8 cellular contexts compared by ENCODE assay signal in the genomic region with DNA sequence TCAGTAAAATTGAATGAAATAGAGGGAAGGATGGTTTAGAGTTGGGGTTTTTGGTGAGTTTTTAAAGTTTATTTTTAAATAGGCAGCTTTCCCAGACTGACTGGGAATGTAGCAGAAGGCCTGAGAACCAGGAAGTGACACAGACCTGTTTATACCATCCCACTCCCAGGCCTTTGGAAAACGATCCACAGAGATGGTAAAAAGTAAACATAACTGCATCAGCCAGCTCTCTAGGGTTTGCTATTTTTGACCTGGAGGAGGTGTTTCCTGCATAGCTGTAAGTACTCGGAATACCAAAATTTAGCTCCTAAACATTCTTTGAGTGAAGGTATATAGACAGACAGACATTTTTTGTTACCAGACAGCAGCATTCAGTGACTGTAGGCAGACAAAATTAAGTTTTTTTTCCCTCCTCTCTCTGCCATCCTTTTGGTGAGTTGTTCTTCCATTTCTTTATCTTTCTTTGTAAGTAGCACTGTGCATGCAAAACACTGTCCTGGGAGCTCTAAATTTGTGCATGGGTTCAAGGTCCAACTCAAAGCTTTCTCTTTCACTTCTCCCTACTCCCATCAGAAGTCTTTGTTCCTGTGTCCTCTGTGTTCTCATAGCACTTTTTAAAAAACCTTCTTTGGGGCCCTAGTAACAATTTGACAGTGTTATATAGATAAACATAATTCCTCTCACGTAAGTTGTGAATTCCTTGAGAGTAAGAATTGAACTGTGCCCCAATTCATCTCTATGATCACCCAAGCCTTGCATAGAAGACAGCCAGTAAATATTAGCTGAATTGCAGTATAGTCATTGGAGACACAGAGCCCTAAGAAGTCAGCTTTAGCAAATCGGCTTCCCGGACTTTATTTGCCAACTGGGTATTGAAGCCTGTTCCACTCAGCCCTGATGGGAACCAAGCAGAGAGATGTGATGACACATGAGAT. TPM values are rescaled to one million over a fixed set of nuclear protein-coding genes. Genes with fewer than 3 reads are reported as not detected.
DNase-seq lines count a peak whose midpoint lies in the region; ATAC-seq, FAIRE-seq and TF ChIP-seq lines count a peak whose summit lies in the region.

No MANE protein-coding gene starts in this region.

- peak overlapping the region; percentile 65 for H3K27ac Mint-ChIP-seq in activated T-helper 1 cell treated with anti-CD3 and anti-CD28 coated beads, Interleukin-12 subunit alpha, Interleukin-12 subunit beta, Interleukin-2, Interleukin-4 antibody, amounts not matched to agents 30 ng/mL and 10 ng/mL and 1 ng/mL, durations not matched to agents 14 hours and 24 hours and 36 hours

- H3K27me3 ChIP-seq in transverse colon: no peaks in the 10 kb centered on the region

- intact Hi-C loops in activated T-helper 1 cell treated with anti-CD3 and anti-CD28 coated beads, Interleukin-12 subunit alpha, Interleukin-12 subunit beta, Interleukin-2, Interleukin-4 antibody, amounts not matched to agents 30 ng/mL and 10 ng/mL and 1 ng/mL, durations not matched to agents 14 hours and 24 hours and 36 hours (cut with micrococcal nuclease): loop anchor here (1.0 kb wide), 1 partner anchor 12 kb away; no protein-coding TSS in a partner anchor
- intact Hi-C loops in kidney (cut with DNase I) (no loop called here), transverse colon (cut with DNase I; ENCODE audit: low total_unique reads) (no loop called here)

- no peak for FAIRE-seq in kidney (lab: Jason Lieb, UNC)

- H3K36me3 ChIP-seq in kidney (ENCODE audit: control insufficient read depth in 1 of 2, insufficient read depth in 2 of 2, low read length in 2 of 2) (no peaks in the 10 kb centered on the region), transverse colon (no peaks in the 10 kb centered on the region)

- no peaks in the 10 kb centered on the region for H3K9me3 Mint-ChIP-seq in activated T-helper 1 cell treated with anti-CD3 and anti-CD28 coated beads, Interleukin-12 subunit alpha, Interleukin-12 subunit beta, Interleukin-2, Interleukin-4 antibody, amounts not matched to agents 30 ng/mL and 10 ng/mL and 1 ng/mL, durations not matched to agents 14 hours and 24 hours and 36 hours

- no peak for TF ChIP-seq CTCF in kidney (IDR thresholded peaks at IDR 0.05; ENCODE audit: borderline replicate concordance, extremely low read depth, insufficient read depth)
- no peak for TF ChIP-seq CTCF in transverse colon (IDR thresholded peaks at IDR 0.05)

- H3K9me3 ChIP-seq in kidney (ENCODE audit: control insufficient read depth in 1 of 2, low read length in 2 of 2): no peaks in the 10 kb centered on the region
- H3K9me3 ChIP-seq in transverse colon: no peaks in the 10 kb centered on the region

- H3K4me1 Mint-ChIP-seq in activated T-helper 1 cell treated with anti-CD3 and anti-CD28 coated beads, Interleukin-12 subunit alpha, Interleukin-12 subunit beta, Interleukin-2, Interleukin-4 antibody, amounts not matched to agents 30 ng/mL and 10 ng/mL and 1 ng/mL, durations not matched to agents 14 hours and 24 hours and 36 hours (ENCODE audit: low read depth): peaks cover 92% of the 10 kb centered on the region

- TF ChIP-seq POLR2A in transverse colon (IDR thresholded peaks at IDR 0.05): no peak

- no peak for TF ChIP-seq EP300 in transverse colon (IDR thresholded peaks at IDR 0.05; ENCODE audit: low read depth)

- peak overlapping the region; percentile 2 to 26 for H3K4me3 ChIP-seq in kidney (ENCODE audit: low read length in 2 of 2)
- H3K4me3 ChIP-seq in transverse colon: peak overlapping the region in 1 of 4 donors; percentile 6

- H3K27me3 Mint-ChIP-seq in activated T-helper 1 cell treated with anti-CD3 and anti-CD28 coated beads, Interleukin-12 subunit alpha, Interleukin-12 subunit beta, Interleukin-2, Interleukin-4 antibody, amounts not matched to agents 30 ng/mL and 10 ng/mL and 1 ng/mL, durations not matched to agents 14 hours and 24 hours and 36 hours (ENCODE audit: insufficient read depth): no peaks in the 10 kb centered on the region

- H3K4me3 Mint-ChIP-seq in activated T-helper 1 cell treated with anti-CD3 and anti-CD28 coated beads, Interleukin-12 subunit alpha, Interleukin-12 subunit beta, Interleukin-2, Interleukin-4 antibody, amounts not matched to agents 30 ng/mL and 10 ng/mL and 1 ng/mL, durations not matched to agents 14 hours and 24 hours and 36 hours: peak overlapping the region; percentile 35

- H3K36me3 Mint-ChIP-seq in activated T-helper 1 cell treated with anti-CD3 and anti-CD28 coated beads, Interleukin-12 subunit alpha, Interleukin-12 subunit beta, Interleukin-2, Interleukin-4 antibody, amounts not matched to agents 30 ng/mL and 10 ng/mL and 1 ng/mL, durations not matched to agents 14 hours and 24 hours and 36 hours (ENCODE audit: low read depth): peaks cover 33% of the 10 kb centered on the region

- H3K4me1 ChIP-seq in kidney (ENCODE audit: control insufficient read depth in 1 of 2, insufficient read depth in 1 of 2, low read depth in 1 of 2, low read length in 2 of 2) (peaks cover 55 to 77% of the 10 kb centered on the region in 2 donors), transverse colon (peaks cover 53 to 86% (median 81%) of the 10 kb centered on the region in 4 donors)

- in situ Hi-C loops in transverse colon (cut with MboI; ENCODE audit: low pct_ligation_motif_present in 1 of 4, low pct_unique_long_range_greater_than_20kb in 1 of 4, low sequenced_read_pairs in 3 of 4): no loop called here

- ATAC-seq in HG03432 (IDR thresholded peaks at IDR 0.05; ENCODE audit: unreplicated experiment) (peak; percentile 64), HG02870 (IDR thresholded peaks at IDR 0.05; ENCODE audit: unreplicated experiment) (no peak)

- H3K9ac ChIP-seq in kidney (ENCODE audit: low read length in 2 of 2): peak overlapping the region in 1 of 2 donors; percentile 1

- 23 to 28% methylated on average over 4 to 5 of the region's 5 CpGs for WGBS in transverse colon (ENCODE audit: low coverage in 1 of 2), 2 donors

- peak overlapping the region; percentile 40 to 78 for H3K27ac ChIP-seq in kidney (ENCODE audit: low read depth in 2 of 2, low read length in 2 of 2)
- peak overlapping the region; percentile 83 to 91 (median 87) for H3K27ac ChIP-seq in transverse colon

- DNase-seq in NCI-H1417 (lab: John Stamatoyannopoulos, UW) (peak; percentile 35 to 58 (median 55)), NCI-H1417 treated with DMSO at 0.1 percent for 48 hours (lab: John Stamatoyannopoulos, UW) (no peak), kidney (no peak), transverse colon (no peak)
- DNase-seq in activated T-helper 1 cell treated with anti-CD3 and anti-CD28 coated beads, Interleukin-12 subunit alpha, Interleukin-12 subunit beta, Interleukin-2, Interleukin-4 antibody, amounts not matched to agents 30 ng/mL and 10 ng/mL and 1 ng/mL, durations not matched to agents 14 hours and 24 hours and 36 hours (ENCODE audit: low spot score): no peak
- no peak for DNase-seq in effector CD4-positive, alpha-beta T cell

RNA-seq across cellular contexts. Expression of gene SUSD6, which starts 37.4 kb away (rescaled TPM):
- total RNA-seq in activated T-helper 1 cell treated with anti-CD3 and anti-CD28 coated beads, Interleukin-12 subunit alpha, Interleukin-12 subunit beta, Interleukin-2, Interleukin-4 antibody, amounts not matched to agents 30 ng/mL and 10 ng/mL and 1 ng/mL, durations not matched to agents 14 hours and 24 hours and 36 hours: 91.3 and 94.3 TPM in 2 replicates
- total RNA-seq in kidney: 84.2 TPM
- 14.3 TPM for polyA plus RNA-seq in kidney (ENCODE audit: insufficient read depth, low read depth, low replicate concordance)
- 100 to 1,000 TPM in 2 of 4 donors, 10 to 100 TPM in 2; 29.1 to 159 (median 95.0) TPM for total RNA-seq in transverse colon

Comparison
In these comparisons a context has a peak if more than half of its experiments do, and no peak if none do; other contexts are left out.
1. DNase-seq: peak in NCI-H1417 (3 of 3); none in NCI-H1417 treated with DMSO at 0.1 percent for 48 hours (single experiment), activated T-helper 1 cell treated with anti-CD3 and anti-CD28 coated beads, Interleukin-12 subunit alpha, Interleukin-12 subunit beta, Interleukin-2, Interleukin-4 antibody, amounts not matched to agents 30 ng/mL and 10 ng/mL and 1 ng/mL, durations not matched to agents 14 hours and 24 hours and 36 hours (single experiment), kidney (single experiment), transverse colon (single experiment) and effector CD4-positive, alpha-beta T cell (single experiment).